ENCODE assay signal across 11 cellular contexts in the genomic region with DNA sequence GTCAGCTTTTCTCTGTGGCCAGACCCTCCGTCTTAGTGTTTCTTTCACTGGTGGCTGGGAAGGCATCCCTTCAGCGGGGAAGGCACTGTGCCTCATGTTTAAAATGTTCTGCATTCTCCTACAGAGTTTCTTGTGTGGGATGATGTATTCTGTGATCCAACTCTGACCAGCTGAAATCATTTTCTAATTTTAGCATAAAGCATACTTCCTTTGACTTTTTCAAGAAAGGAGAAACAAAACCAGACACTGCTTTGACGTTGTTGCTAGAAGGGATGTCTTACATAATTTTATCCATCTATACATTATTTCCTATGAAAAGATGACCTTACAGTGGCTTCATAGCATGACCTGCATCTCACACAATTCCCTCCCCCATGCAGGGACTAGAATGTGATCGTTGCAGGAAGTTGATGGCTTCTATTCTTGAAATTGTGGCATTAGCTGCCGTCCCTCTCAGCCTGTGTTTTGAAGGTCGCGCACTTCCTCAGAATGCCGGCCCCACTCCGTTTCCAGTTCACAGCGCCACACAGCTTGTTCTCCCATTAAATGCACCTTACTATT. TPM values are rescaled to one million over a fixed set of nuclear protein-coding genes. Genes with fewer than 3 reads are reported as not detected.
A peak's percentile ranks its signal among the peaks of the same experiment; 100 is the strongest.
DNase-seq lines count a peak whose midpoint lies in the region; ATAC-seq lines count a peak whose summit lies in the region.
"Had no signal": no experiment of that assay in that cellular context is flagged by ENCODE, and none has a peak within 500 bp of the region (broad histone marks: within the 10 kb centered on the region; RNA-seq: fewer than 3 reads in every experiment).

No MANE protein-coding gene starts in this region.

- H3K4me3 ChIP-seq in skeletal muscle satellite cell (ENCODE audit: low read length), result no peak overlapping the region

- H3K4me2 ChIP-seq in skeletal muscle satellite cell (ENCODE audit: low read length), result peak overlapping the region; percentile 20

- DNase-seq in GM03348 (ENCODE audit: low spot score) (peak; percentile 34), amniotic epithelial cell (ENCODE audit: low read depth) (peak; percentile 29), left cardiac atrium (no peak), SW 1271 (lab: John Stamatoyannopoulos, UW) (no peak), NCI-H2029 (lab: John Stamatoyannopoulos, UW) (no peak)
- DNase-seq in stimulated activated CD4-positive, alpha-beta T cell treated with anti-CD3 and anti-CD28 coated beads, Interleukin-4, amount 100 ng/mL, for 24 hours, result no peak
- DNase-seq: NCI-H2029 treated with DMSO at 0.1 percent for 48 hours, T-helper 17 cell had no signal

- peaks cover 25% of the 10 kb centered on the region for H3K4me1 ChIP-seq in skeletal muscle satellite cell (ENCODE audit: control insufficient read depth, insufficient read depth, low read length)

- peak overlapping the region; percentile 23 for H3K9ac ChIP-seq in skeletal muscle satellite cell (ENCODE audit: low read depth, low read length)

- intact Hi-C loops in left cardiac atrium (cut with DNase I), result loop anchor here in 1 of 2 donors (5.0 to 10.0 kb wide), 2 partner anchors 35 to 57 kb away; no protein-coding TSS in a partner anchor

- H3K9me3 ChIP-seq in skeletal muscle satellite cell (replicated peaks; ENCODE audit: low read length), result no peaks in the 10 kb centered on the region

- peak; percentile 18 to 45 for ATAC-seq in left cardiac atrium
- no peak for ATAC-seq in HG02571 (IDR thresholded peaks at IDR 0.05; ENCODE audit: unreplicated experiment)
- ATAC-seq: T-helper 17 cell had no signal

- peaks cover 68% of the 10 kb centered on the region for H3K36me3 ChIP-seq in skeletal muscle satellite cell (ENCODE audit: insufficient read depth, low read length)

- no peaks in the 10 kb centered on the region for H3K27me3 ChIP-seq in skeletal muscle satellite cell (ENCODE audit: control insufficient read depth, insufficient read depth, low read length)

RNA-seq across cellular contexts. Expression of gene TEX29, which starts 38.6 kb away (rescaled TPM):
- total RNA-seq in left cardiac atrium, result under 1 TPM in 1 of 2 donors, not detected in 1; 0.41 TPM
- not detected in 2 replicates for total RNA-seq in skeletal muscle satellite cell (2012; rRNA removed)
- total RNA-seq: G401, T-helper 17 cell had no signal

Comparison
In these comparisons a context has a peak if more than half of its experiments do, and no peak if none do; other contexts are left out.
1. DNase-seq: peak in GM03348 (single experiment) and amniotic epithelial cell (single experiment); none in left cardiac atrium (single experiment), stimulated activated CD4-positive, alpha-beta T cell treated with anti-CD3 and anti-CD28 coated beads, Interleukin-4, amount 100 ng/mL, for 24 hours (single experiment), SW 1271 (0 of 2) and NCI-H2029 (single experiment).